ENCODE assay signal across 21 cellular contexts in the genomic region with DNA sequence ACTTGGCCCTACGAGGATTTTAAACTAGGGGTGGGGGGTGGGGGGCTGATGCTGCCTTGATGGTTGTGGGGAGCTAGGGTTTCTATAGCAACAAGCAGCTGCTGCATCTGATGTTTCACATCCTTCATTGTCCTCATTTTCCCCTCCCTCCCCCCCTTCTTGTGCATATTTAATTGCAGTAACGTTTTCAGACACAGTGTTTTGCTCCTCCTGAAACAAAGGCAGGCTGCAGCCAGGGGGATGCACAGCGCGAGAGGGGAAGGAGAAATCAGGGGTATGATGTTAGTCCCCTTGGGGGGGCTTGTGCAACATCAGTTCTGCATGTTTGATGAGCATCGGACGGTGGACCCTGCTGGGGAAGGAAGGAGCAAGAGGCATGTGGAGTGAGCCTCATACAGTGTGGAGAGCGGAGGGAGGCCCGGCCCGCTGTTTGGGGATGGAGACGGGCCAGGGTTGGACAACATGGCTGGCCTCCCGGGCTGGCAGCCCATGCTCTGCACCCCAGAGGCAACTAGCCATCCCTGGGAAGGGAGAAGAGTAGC.
DNase-seq lines count a peak whose midpoint lies in the region; ATAC-seq and TF ChIP-seq lines count a peak whose summit lies in the region.
"Had no signal": no experiment of that assay in that cellular context is flagged by ENCODE, and none has a peak within 500 bp of the region (broad histone marks: within the 10 kb centered on the region; RNA-seq: fewer than 3 reads in every experiment).

No MANE protein-coding gene starts in this region.

- peaks cover 39% of the 10 kb centered on the region for H3K27me3 Mint-ChIP-seq in type B pancreatic cell

- H3K79me2 ChIP-seq in OCI-LY3 (ENCODE audit: low read length), result no peaks in the 10 kb centered on the region

- peak overlapping the region; percentile 17; the same call in 1 of the 2 replicates for H3K4me2 ChIP-seq in OCI-LY3 (ENCODE audit: low read length)
- H3K4me2 ChIP-seq: A549, KMS-11 had no signal

- no peak for ATAC-seq in GM19397 (IDR thresholded peaks at IDR 0.05; ENCODE audit: unreplicated experiment)
- ATAC-seq: A549; activated CD4-positive, CD25-positive, alpha-beta regulatory T cell treated with anti-CD3 and anti-CD28 coated beads, Interleukin-2, amount 50 U/mL, for 24 hours had no signal

- no peak for TF ChIP-seq CTCF in OCI-LY3 (IDR thresholded peaks at IDR 0.05; ENCODE audit: low read depth, low read length)
- TF ChIP-seq CTCF in type B pancreatic cell (conservative IDR thresholded peaks at IDR 0.05), result no peak

- no peak overlapping the region for H3K27ac ChIP-seq in OCI-LY3 (ENCODE audit: low read length)
- H3K27ac ChIP-seq: A549, KMS-11, SK-N-MC, thyroid gland had no signal

- H3K27me3 ChIP-seq in OCI-LY3 (ENCODE audit: low read depth, low read length), result no peaks in the 10 kb centered on the region
- H3K27me3 ChIP-seq: thyroid gland had no signal

- no peak overlapping the region for H3K4me3 Mint-ChIP-seq in type B pancreatic cell
- H3K4me3 Mint-ChIP-seq: activated naive CD8-positive, alpha-beta T cell; memory B cell; natural killer cell treated with Interleukin-12 subunit alpha and Interleukin-12 subunit beta and Interleukin-15 and Interleukin-18, amount 100 ng/mL, for 72 hours had no signal

- no peak overlapping the region for H3K4me3 ChIP-seq in OCI-LY3 (ENCODE audit: low read length)
- H3K4me3 ChIP-seq: A549, SK-N-MC, thyroid gland had no signal

- H3K9me3 ChIP-seq in OCI-LY3 (ENCODE audit: insufficient read depth, low read length), result no peaks in the 10 kb centered on the region
- H3K9me3 ChIP-seq: A549, thyroid gland had no signal

- H3K9ac ChIP-seq in OCI-LY3 (ENCODE audit: low read length), result no peak overlapping the region
- H3K9ac ChIP-seq: KMS-11 had no signal

- peak; percentile 33 for DNase-seq in NCI-H345 (lab: John Stamatoyannopoulos, UW)
- no peak for DNase-seq in NCI-H345 treated with DMSO at 0.1 percent for 48 hours (lab: John Stamatoyannopoulos, UW; ENCODE audit: unreplicated experiment)
- peak; percentile 74 for DNase-seq in medulla oblongata (ENCODE audit: extremely low spot score)
- no peak for DNase-seq in type B pancreatic cell (ENCODE audit: extremely low spot score, unreplicated experiment)
- no peak for DNase-seq in NCI-H510A treated with DMSO at 0.1 percent for 48 hours (lab: John Stamatoyannopoulos, UW)
- no peak for DNase-seq in AG08396 (ENCODE audit: low spot score)
- DNase-seq: glutamatergic neuron, NCI-H1694 treated with DMSO at 0.1 percent for 48 hours, NCI-H82, T-helper 9 cell had no signal

- H3K4me1 Mint-ChIP-seq in type B pancreatic cell (ENCODE audit: unreplicated experiment), result peaks cover 13% of the 10 kb centered on the region
- H3K4me1 Mint-ChIP-seq: memory B cell had no signal

- H3K27ac Mint-ChIP-seq in type B pancreatic cell, result peak overlapping the region; percentile 62
- H3K27ac Mint-ChIP-seq: activated naive CD8-positive, alpha-beta T cell; memory B cell; natural killer cell treated with Interleukin-12 subunit alpha and Interleukin-12 subunit beta and Interleukin-15 and Interleukin-18, amount 100 ng/mL, for 72 hours had no signal

- no peaks in the 10 kb centered on the region for H3K36me3 ChIP-seq in OCI-LY3 (replicated peaks; ENCODE audit: low read depth, low read length)
- H3K36me3 ChIP-seq: thyroid gland had no signal

- H2AFZ ChIP-seq in OCI-LY3 (ENCODE audit: low read depth, low read length), result no peak overlapping the region

- no peaks in the 10 kb centered on the region for H4K20me1 ChIP-seq in OCI-LY3 (ENCODE audit: insufficient read depth, low read length)

- H3K9me3 Mint-ChIP-seq in type B pancreatic cell, result no peaks in the 10 kb centered on the region
- H3K9me3 Mint-ChIP-seq: memory B cell; natural killer cell treated with Interleukin-12 subunit alpha and Interleukin-12 subunit beta and Interleukin-15 and Interleukin-18, amount 100 ng/mL, for 72 hours had no signal

- peaks cover 4% of the 10 kb centered on the region; the same call in 1 of the 2 replicates for H3K4me1 ChIP-seq in OCI-LY3 (ENCODE audit: low read length)
- H3K4me1 ChIP-seq: A549 had no signal

- no peaks in the 10 kb centered on the region for H3K36me3 Mint-ChIP-seq in type B pancreatic cell
- H3K36me3 Mint-ChIP-seq: activated naive CD8-positive, alpha-beta T cell; CD14-positive monocyte; memory B cell; natural killer cell treated with Interleukin-12 subunit alpha and Interleukin-12 subunit beta and Interleukin-15 and Interleukin-18, amount 100 ng/mL, for 72 hours had no signal

Comparison
In these comparisons a context has a peak if more than half of its experiments do, and no peak if none do; other contexts are left out.
1. DNase-seq: peak in NCI-H345 (single experiment) and medulla oblongata (single experiment); none in NCI-H345 treated with DMSO at 0.1 percent for 48 hours (single experiment), type B pancreatic cell (single experiment), NCI-H510A treated with DMSO at 0.1 percent for 48 hours (single experiment) and AG08396 (single experiment).